ENCODE assay signal across 32 cellular contexts in the genomic region with DNA sequence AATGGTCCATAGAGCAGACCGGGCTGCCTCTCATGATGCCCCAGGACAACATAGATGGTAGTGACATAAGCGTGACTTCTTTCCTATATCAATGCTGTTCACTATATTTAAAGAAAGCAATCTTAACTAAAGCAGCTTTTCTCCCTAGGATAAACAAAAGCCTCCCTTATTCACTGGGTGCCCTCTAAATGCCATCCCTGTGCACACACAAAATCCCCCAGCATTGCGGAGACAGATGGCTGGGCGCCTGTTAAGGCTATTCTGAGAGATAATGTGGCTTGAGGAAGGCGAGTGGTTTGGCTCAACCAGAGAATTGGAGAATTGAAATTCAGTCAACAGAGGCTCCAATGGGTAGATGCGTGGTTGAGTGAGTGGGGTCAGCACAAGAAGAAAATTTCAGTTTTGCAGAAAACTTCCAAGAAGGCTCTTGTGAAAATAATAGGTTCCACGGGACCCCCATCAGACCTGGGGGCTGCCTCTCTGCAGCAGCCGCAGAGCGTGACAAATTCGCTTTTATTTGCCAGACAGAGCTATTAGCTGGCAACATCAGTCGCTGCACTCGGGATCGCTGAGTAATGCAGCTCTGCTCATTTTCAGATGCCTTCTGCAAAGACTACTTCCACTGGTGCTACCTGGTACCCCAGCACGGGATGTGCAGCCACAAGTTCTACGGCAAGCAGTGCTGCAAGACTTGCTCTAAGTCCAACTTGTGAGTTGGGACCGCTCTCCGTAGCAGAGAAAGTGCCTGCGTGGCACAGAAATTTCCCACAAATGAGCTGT.
DNase-seq lines count a peak whose midpoint lies in the region; FAIRE-seq and TF ChIP-seq lines count a peak whose summit lies in the region.
"Had no signal": no experiment of that assay in that cellular context is flagged by ENCODE, and none has a peak within 500 bp of the region (broad histone marks: within the 10 kb centered on the region; RNA-seq: fewer than 3 reads in every experiment).

No MANE protein-coding gene starts in this region.

- TF ChIP-seq CTCF in WERI-Rb-1 (IDR thresholded peaks at IDR 0.05; ENCODE audit: low read depth, low read length): no peak

- no peaks in the 10 kb centered on the region for H3K36me3 Mint-ChIP-seq in CD8-positive, alpha-beta memory T cell
- H3K36me3 Mint-ChIP-seq: activated naive CD8-positive, alpha-beta T cell treated with anti-CD3 and anti-CD28 coated beads, Interleukin-2, amount 10 ng/mL, durations not matched to agents 7 days and 5 days had no signal

- CTCF ChIA-PET in CD8-positive, alpha-beta memory T cell (lab: Charles Lee): no interaction called here

- H3K4me3 ChIP-seq in WERI-Rb-1 (ENCODE audit: low read depth, low read length) (no peak overlapping the region), skeletal muscle tissue (ENCODE audit: low read length in 3 of 3) (peak overlapping the region in 1 of 3 donors; percentile 45), small intestine (ENCODE audit: low read depth in 1 of 2, low read length in 2 of 2) (no peak overlapping the region)
- H3K4me3 ChIP-seq in CD8-positive, alpha-beta memory T cell (ENCODE audit: low read length): no peak overlapping the region
- H3K4me3 ChIP-seq: colonic mucosa, esophagus muscularis mucosa, gastroesophageal sphincter, left ventricle myocardium inferior, sigmoid colon, transverse colon had no signal

- H3K27ac Mint-ChIP-seq in CD8-positive, alpha-beta memory T cell: no peak overlapping the region
- H3K27ac Mint-ChIP-seq: activated CD4-positive, alpha-beta memory T cell treated with anti-CD3 and anti-CD28 coated beads, Interleukin-2, amount 10 ng/mL, durations not matched to agents 7 days and 5 days; activated naive CD8-positive, alpha-beta T cell treated with anti-CD3 and anti-CD28 coated beads, Interleukin-2, amount 10 ng/mL, durations not matched to agents 7 days and 5 days; CD4-positive, CD25-positive, alpha-beta regulatory T cell; effector memory CD8-positive, alpha-beta T cell had no signal

- no peak for FAIRE-seq in small intestine (lab: Jason Lieb, UNC)
- FAIRE-seq: G401.6, H54 had no signal

- H3K9me3 ChIP-seq in WERI-Rb-1 (ENCODE audit: severe bottlenecking) (no peaks in the 10 kb centered on the region), skeletal muscle tissue (ENCODE audit: control insufficient read depth in 3 of 3, low read length in 3 of 3) (no peaks in the 10 kb centered on the region), small intestine (ENCODE audit: control insufficient read depth, low read depth) (no peaks in the 10 kb centered on the region)
- H3K9me3 ChIP-seq in CD8-positive, alpha-beta memory T cell (ENCODE audit: low read length): no peaks in the 10 kb centered on the region
- H3K9me3 ChIP-seq: colonic mucosa, esophagus muscularis mucosa, gastroesophageal sphincter, left ventricle myocardium inferior, sigmoid colon, transverse colon had no signal

- H3K27me3 ChIP-seq in WERI-Rb-1 (ENCODE audit: insufficient read depth, low read depth, severe bottlenecking) (no peaks in the 10 kb centered on the region), skeletal muscle tissue (ENCODE audit: control insufficient read depth in 3 of 3, insufficient read depth in 3 of 3, low read length in 3 of 3) (no peaks in the 10 kb centered on the region), small intestine (ENCODE audit: control insufficient read depth in 2 of 2, insufficient read depth in 2 of 2, low read length in 2 of 2) (no peaks in the 10 kb centered on the region)
- H3K27me3 ChIP-seq in CD8-positive, alpha-beta memory T cell (ENCODE audit: insufficient read depth, low read length, poor library complexity, severe bottlenecking): no peaks in the 10 kb centered on the region
- H3K27me3 ChIP-seq: brain microvascular endothelial cell, colonic mucosa, esophagus muscularis mucosa, gastroesophageal sphincter, sigmoid colon, transverse colon had no signal

- DNase-seq in DMS 273 (lab: John Stamatoyannopoulos, UW; ENCODE audit: unreplicated experiment): peak; percentile 10
- no peak for DNase-seq in DMS 273 treated with DMSO at 0.1 percent for 48 hours (lab: John Stamatoyannopoulos, UW)
- DNase-seq in WERI-Rb-1: peak; percentile 66
- peak; percentile 96 for DNase-seq in foreskin melanocyte
- DNase-seq in CD8-positive, alpha-beta memory T cell: no peak
- DNase-seq in small intestine: no peak
- no peak for DNase-seq in cortex of kidney (lab: John Stamatoyannopoulos, UW)
- DNase-seq: activated CD4-positive, alpha-beta memory T cell treated with anti-CD3 and anti-CD28 coated beads, Interleukin-2, amount 10 ng/mL, durations not matched to agents 7 days and 5 days; activated CD4-positive, CD25-positive, alpha-beta regulatory T cell; activated effector memory CD4-positive, alpha-beta T cell treated with Interleukin-2 at 50 U/mL for 16 hours; activated naive CD8-positive, alpha-beta T cell treated with anti-CD3 and anti-CD28 coated beads, Interleukin-2, amount 10 ng/mL, durations not matched to agents 7 days and 5 days; brain microvascular endothelial cell; CD4-positive, CD25-positive, alpha-beta regulatory T cell; colonic mucosa; DMS153; effector memory CD8-positive, alpha-beta T cell; hypothalamus; left ventricle myocardium inferior; NCI-H1048; NCI-H187 treated with DMSO at 0.1 percent for 48 hours; NCI-H748 treated with DMSO at 0.1 percent for 48 hours; sigmoid colon; SW 1271; T1000; transverse colon had no signal

- no peaks in the 10 kb centered on the region for H3K36me3 ChIP-seq in WERI-Rb-1
- H3K36me3 ChIP-seq in skeletal muscle tissue (ENCODE audit: control insufficient read depth in 3 of 3, insufficient read depth in 3 of 3, low read length in 3 of 3): no peaks in the 10 kb centered on the region
- no peaks in the 10 kb centered on the region for H3K36me3 ChIP-seq in CD8-positive, alpha-beta memory T cell (ENCODE audit: insufficient read depth, low read length)
- no peaks in the 10 kb centered on the region for H3K36me3 ChIP-seq in small intestine (ENCODE audit: control insufficient read depth in 2 of 2, insufficient read depth in 2 of 2, low read length in 2 of 2)
- H3K36me3 ChIP-seq: brain microvascular endothelial cell, colonic mucosa, esophagus muscularis mucosa, gastroesophageal sphincter, left ventricle myocardium inferior, sigmoid colon, transverse colon had no signal

- H3K4me3 Mint-ChIP-seq in CD8-positive, alpha-beta memory T cell: no peak overlapping the region
- H3K4me3 Mint-ChIP-seq: activated CD4-positive, alpha-beta memory T cell treated with anti-CD3 and anti-CD28 coated beads, Interleukin-2, amount 10 ng/mL, durations not matched to agents 7 days and 5 days; activated naive CD8-positive, alpha-beta T cell treated with anti-CD3 and anti-CD28 coated beads, Interleukin-2, amount 10 ng/mL, durations not matched to agents 7 days and 5 days; CD4-positive, CD25-positive, alpha-beta regulatory T cell; effector memory CD8-positive, alpha-beta T cell; nephron had no signal

- peaks cover 9 to 62% (median 37%) of the 10 kb centered on the region in 5 donors for H3K9me3 Mint-ChIP-seq in CD8-positive, alpha-beta memory T cell
- H3K9me3 Mint-ChIP-seq: activated naive CD8-positive, alpha-beta T cell treated with anti-CD3 and anti-CD28 coated beads, Interleukin-2, amount 10 ng/mL, durations not matched to agents 7 days and 5 days had no signal

- peaks cover 34 to 49% (median 47%) of the 10 kb centered on the region in 3 donors for H3K4me1 ChIP-seq in skeletal muscle tissue (ENCODE audit: control insufficient read depth in 3 of 3, insufficient read depth in 3 of 3, low read length in 3 of 3)
- H3K4me1 ChIP-seq in CD8-positive, alpha-beta memory T cell (ENCODE audit: insufficient read depth, low read length): no peaks in the 10 kb centered on the region
- H3K4me1 ChIP-seq in small intestine (ENCODE audit: control insufficient read depth in 2 of 2, insufficient read depth in 1 of 2, low read depth in 1 of 2, low read length in 1 of 2): no peaks in the 10 kb centered on the region
- H3K4me1 ChIP-seq: colonic mucosa, esophagus muscularis mucosa, gastroesophageal sphincter, left ventricle myocardium inferior, sigmoid colon, transverse colon had no signal

- H3K27ac ChIP-seq in WERI-Rb-1: no peak overlapping the region
- H3K27ac ChIP-seq in skeletal muscle tissue (ENCODE audit: low read depth, low read length): peak overlapping the region; percentile 38
- no peak overlapping the region for H3K27ac ChIP-seq in CD8-positive, alpha-beta memory T cell (ENCODE audit: low read depth, low read length)
- H3K27ac ChIP-seq in small intestine (ENCODE audit: low read depth in 1 of 2, low read length in 1 of 2): no peak overlapping the region
- H3K27ac ChIP-seq: 22Rv1, brain microvascular endothelial cell, colonic mucosa, esophagus muscularis mucosa, gastroesophageal sphincter, left ventricle myocardium inferior, sigmoid colon, transverse colon had no signal

- H3K4me1 Mint-ChIP-seq in CD8-positive, alpha-beta memory T cell: no peaks in the 10 kb centered on the region
- H3K4me1 Mint-ChIP-seq: activated CD4-positive, alpha-beta memory T cell treated with anti-CD3 and anti-CD28 coated beads, Interleukin-2, amount 10 ng/mL, durations not matched to agents 7 days and 5 days; activated naive CD8-positive, alpha-beta T cell treated with anti-CD3 and anti-CD28 coated beads, Interleukin-2, amount 10 ng/mL, durations not matched to agents 7 days and 5 days; CD4-positive, CD25-positive, alpha-beta regulatory T cell had no signal

- H3K9ac ChIP-seq in skeletal muscle tissue (ENCODE audit: low read depth in 1 of 3, low read length in 3 of 3): peak overlapping the region in 1 of 3 donors; percentile 55

- H3K27me3 Mint-ChIP-seq in CD8-positive, alpha-beta memory T cell: no peaks in the 10 kb centered on the region
- H3K27me3 Mint-ChIP-seq: activated CD4-positive, alpha-beta memory T cell treated with anti-CD3 and anti-CD28 coated beads, Interleukin-2, amount 10 ng/mL, durations not matched to agents 7 days and 5 days; activated naive CD8-positive, alpha-beta T cell treated with anti-CD3 and anti-CD28 coated beads, Interleukin-2, amount 10 ng/mL, durations not matched to agents 7 days and 5 days; CD4-positive, CD25-positive, alpha-beta regulatory T cell; effector memory CD8-positive, alpha-beta T cell had no signal

- 89 to 93% (median 90%) methylated on average over 18 of the region's 18 CpGs for WGBS in small intestine, 3 donors

- POLR2A ChIA-PET in CD8-positive, alpha-beta memory T cell (lab: Charles Lee): no interaction called here

Comparison
In these comparisons a context has a peak if more than half of its experiments do, and no peak if none do; other contexts are left out.
1. DNase-seq: peak in DMS 273 (single experiment), WERI-Rb-1 (single experiment) and foreskin melanocyte (single experiment); none in DMS 273 treated with DMSO at 0.1 percent for 48 hours (single experiment), CD8-positive, alpha-beta memory T cell (0 of 5), small intestine (single experiment) and cortex of kidney (single experiment).